ENCODE assay signal across 8 cellular contexts in genomic region chr4:155758500-155759371, GRCh38. TPM values are rescaled to one million over a fixed set of nuclear protein-coding genes. Genes with fewer than 3 reads are reported as not detected.
DNase-seq lines count a peak whose midpoint lies in the region; ATAC-seq lines count a peak whose summit lies in the region.

Gene GUCY1B1, plus strand, starts transcription at chr4:155759021. Its CDS starts 120 bp downstream, at chr4:155759141.

- ATAC-seq in HG02870 (IDR thresholded peaks at IDR 0.05; ENCODE audit: unreplicated experiment): peak; percentile 94

- no peaks in the 10 kb centered on the region for H3K36me3 ChIP-seq in mesodermal cell (ENCODE audit: control insufficient read depth, insufficient read depth, low read length)

- peak; percentile 68 to 72 for DNase-seq in NCI-H2081 (lab: John Stamatoyannopoulos, UW)
- DNase-seq in NCI-H2081 treated with DMSO at 0.1 percent for 48 hours (lab: John Stamatoyannopoulos, UW): no peak
- peak; percentile 85 for DNase-seq in NCI-H460 (ENCODE audit: extremely low read depth, low read depth)
- peak; percentile 59 for DNase-seq in activated T-cell treated with anti-CD3 and anti-CD28 coated beads for 24 hours (ENCODE audit: low read depth)
- DNase-seq in epidermal melanocyte (ENCODE audit: insufficient read length, low spot score): peak; percentile 95
- peak; percentile 31 to 46 for DNase-seq in stimulated activated CD8-positive, alpha-beta memory T cell treated with anti-CD3 and anti-CD28 coated beads, Interleukin-15, amount 100 ng/mL, for 4 hours (ENCODE audit: low read depth in 2 of 2)

- WGBS in mesodermal cell (ENCODE audit: insufficient coverage in 2 of 2), 2 experiments: 13 to 15% methylated on average over 42 to 43 of the region's 51 CpGs

- H3K4me1 ChIP-seq in mesodermal cell (ENCODE audit: control insufficient read depth, insufficient read depth, low read length, poor library complexity, severe bottlenecking): no peaks in the 10 kb centered on the region

- H3K27ac ChIP-seq in mesodermal cell (ENCODE audit: low read depth, low read length, severe bottlenecking): peak within 1 kb of the TSS; percentile 33

- peak within 1 kb of the TSS; percentile 53 for H3K4me3 ChIP-seq in mesodermal cell (ENCODE audit: extremely low read depth, insufficient read depth, low read length, poor library complexity, severe bottlenecking)

- no peaks in the 10 kb centered on the region for H3K9me3 ChIP-seq in mesodermal cell (ENCODE audit: control insufficient read depth, low read length)

RNA-seq across cellular contexts. Expression of gene GUCY1B1, which starts in this region (rescaled TPM):
- total RNA-seq in NCI-H460 (2014; rRNA removed; shearing (Covaris generic)): 0.58 and 1.1 TPM in 2 replicates
- polyA plus RNA-seq in NCI-H460 (2014; cell fraction: nucleus; rRNA removed): 1.6 and 3.3 TPM in 2 replicates
- 12.5 TPM for polyA plus RNA-seq in mesodermal cell (2013, experiment 1 of 2)
- 12.1 TPM for polyA plus RNA-seq in mesodermal cell (2013, experiment 2 of 2)
